In the genomic region with DNA sequence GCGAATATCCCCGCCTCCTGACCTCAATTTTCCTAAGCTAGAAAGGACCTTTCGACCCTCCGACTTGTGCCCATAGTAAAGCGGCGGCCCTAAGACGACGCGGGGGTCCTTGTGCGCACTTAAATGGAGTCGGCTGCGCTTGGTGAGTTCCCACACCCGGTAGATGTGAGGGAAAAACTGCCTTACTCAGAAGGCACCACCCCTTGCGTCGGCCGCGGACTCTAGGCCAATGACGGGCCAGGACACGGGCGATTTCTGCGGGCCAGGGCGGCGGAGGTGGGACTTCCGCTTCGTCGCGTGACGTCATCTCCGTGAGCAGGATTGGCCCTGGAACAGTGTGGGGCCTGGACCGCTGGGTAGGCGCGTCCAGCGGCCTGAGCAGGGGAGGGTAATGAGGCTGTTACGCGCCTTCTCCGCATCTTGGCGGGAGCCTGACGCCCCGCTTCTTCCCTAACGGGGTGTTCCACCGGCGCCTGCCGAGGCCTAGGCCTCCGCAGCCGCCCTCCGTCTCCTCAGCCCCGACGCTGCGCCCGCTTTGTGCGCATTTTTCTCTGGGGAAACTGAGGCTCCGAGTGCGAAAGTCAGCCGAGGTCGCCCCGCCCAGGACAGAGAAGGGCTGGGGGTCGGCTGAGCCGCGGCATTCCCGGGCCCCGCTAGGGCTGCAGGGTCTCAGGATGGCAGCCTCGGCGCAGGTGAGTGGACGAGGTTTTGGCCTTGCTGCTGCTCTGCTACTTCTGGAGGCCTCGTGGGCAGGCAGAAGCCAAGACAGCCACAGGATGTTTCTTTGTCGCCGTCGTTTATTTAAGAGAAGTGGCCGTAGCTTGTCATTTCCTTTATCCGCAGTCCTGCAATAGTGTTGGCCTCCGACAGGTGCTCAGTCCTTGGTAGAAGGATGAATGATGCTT, we compare ENCODE assay signal across 1 cellular context.
TF ChIP-seq lines count a peak whose summit lies in the region.

A gene (plus strand): TSS at position 293 of the 905 bp plus-strand sequence. CDS start 382 bp downstream, at position 675.

TF ChIP-seq in HepG2, 621 proteins besides CTCF, POLR2A, EP300 and RAD21 (continued from another document and continues in another):
- TF ChIP-seq MED8 (CRISPR knock-in tag; IDR thresholded peaks at IDR 0.05; ENCODE audit: insufficient replicate concordance) (no peak), CEBPB (IDR thresholded peaks at IDR 0.05; ENCODE audit: borderline replicate concordance, low read depth, low read length) (no peak), PLRG1 (conservative IDR thresholded peaks at IDR 0.05) (no peak), NFKB2 (CRISPR knock-in tag; IDR thresholded peaks at IDR 0.05; ENCODE audit: borderline replicate concordance) (no peak), SALL1 (CRISPR knock-in tag; IDR thresholded peaks at IDR 0.05) (peak; percentile 69), RCOR2 (CRISPR knock-in tag; IDR thresholded peaks at IDR 0.05) (no peak), ZNF432 (CRISPR knock-in tag; IDR thresholded peaks at IDR 0.05; ENCODE audit: borderline replicate concordance) (no peak), ZNF138 (CRISPR knock-in tag; IDR thresholded peaks at IDR 0.05; ENCODE audit: low read depth) (no peak; the same call in 1 of the 2 replicates), CAMTA2 (CRISPR knock-in tag; IDR thresholded peaks at IDR 0.05; ENCODE audit: borderline replicate concordance) (no peak), MEIS1 (CRISPR knock-in tag; IDR thresholded peaks at IDR 0.05; ENCODE audit: borderline replicate concordance) (no peak), SALL2 (CRISPR knock-in tag; IDR thresholded peaks at IDR 0.05) (no peak; the same call in 1 of the 2 replicates), ZNF713 (CRISPR knock-in tag; IDR thresholded peaks at IDR 0.05) (no peak), STAG1 (CRISPR knock-in tag; IDR thresholded peaks at IDR 0.05) (no peak), CEBPG (CRISPR knock-in tag; IDR thresholded peaks at IDR 0.05) (peak; percentile 48), ELF3 (CRISPR knock-in tag; IDR thresholded peaks at IDR 0.05) (peak; percentile 68; the same call in 1 of the 2 replicates), ZNF121 (CRISPR knock-in tag; IDR thresholded peaks at IDR 0.05) (0 out of 2 replicates have a peak, but pooled peaks have one; percentile 2), TAF1 (CRISPR knock-in tag; IDR thresholded peaks at IDR 0.05) (peak; percentile 76; the same call in 1 of the 2 replicates), REPIN1 (CRISPR knock-in tag; IDR thresholded peaks at IDR 0.05; ENCODE audit: borderline replicate concordance, low read depth) (no peak), HNRNPK (IDR thresholded peaks at IDR 0.05; ENCODE audit: low read depth, low read length, poor library complexity, severe bottlenecking) (no peak), ZNF775 (CRISPR knock-in tag; IDR thresholded peaks at IDR 0.05; ENCODE audit: borderline replicate concordance) (no peak), ZNF839 (CRISPR knock-in tag; IDR thresholded peaks at IDR 0.05; ENCODE audit: borderline replicate concordance) (no peak)
- TF ChIP-seq, protein P1, sequence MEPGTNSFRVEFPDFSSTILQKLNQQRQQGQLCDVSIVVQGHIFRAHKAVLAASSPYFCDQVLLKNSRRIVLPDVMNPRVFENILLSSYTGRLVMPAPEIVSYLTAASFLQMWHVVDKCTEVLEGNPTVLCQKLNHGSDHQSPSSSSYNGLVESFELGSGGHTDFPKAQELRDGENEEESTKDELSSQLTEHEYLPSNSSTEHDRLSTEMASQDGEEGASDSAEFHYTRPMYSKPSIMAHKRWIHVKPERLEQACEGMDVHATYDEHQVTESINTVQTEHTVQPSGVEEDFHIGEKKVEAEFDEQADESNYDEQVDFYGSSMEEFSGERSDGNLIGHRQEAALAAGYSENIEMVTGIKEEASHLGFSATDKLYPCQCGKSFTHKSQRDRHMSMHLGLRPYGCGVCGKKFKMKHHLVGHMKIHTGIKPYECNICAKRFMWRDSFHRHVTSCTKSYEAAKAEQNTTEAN (CRISPR knock-in tag; conservative IDR thresholded peaks at IDR 0.05): no peak
- TF ChIP-seq, protein P2, sequence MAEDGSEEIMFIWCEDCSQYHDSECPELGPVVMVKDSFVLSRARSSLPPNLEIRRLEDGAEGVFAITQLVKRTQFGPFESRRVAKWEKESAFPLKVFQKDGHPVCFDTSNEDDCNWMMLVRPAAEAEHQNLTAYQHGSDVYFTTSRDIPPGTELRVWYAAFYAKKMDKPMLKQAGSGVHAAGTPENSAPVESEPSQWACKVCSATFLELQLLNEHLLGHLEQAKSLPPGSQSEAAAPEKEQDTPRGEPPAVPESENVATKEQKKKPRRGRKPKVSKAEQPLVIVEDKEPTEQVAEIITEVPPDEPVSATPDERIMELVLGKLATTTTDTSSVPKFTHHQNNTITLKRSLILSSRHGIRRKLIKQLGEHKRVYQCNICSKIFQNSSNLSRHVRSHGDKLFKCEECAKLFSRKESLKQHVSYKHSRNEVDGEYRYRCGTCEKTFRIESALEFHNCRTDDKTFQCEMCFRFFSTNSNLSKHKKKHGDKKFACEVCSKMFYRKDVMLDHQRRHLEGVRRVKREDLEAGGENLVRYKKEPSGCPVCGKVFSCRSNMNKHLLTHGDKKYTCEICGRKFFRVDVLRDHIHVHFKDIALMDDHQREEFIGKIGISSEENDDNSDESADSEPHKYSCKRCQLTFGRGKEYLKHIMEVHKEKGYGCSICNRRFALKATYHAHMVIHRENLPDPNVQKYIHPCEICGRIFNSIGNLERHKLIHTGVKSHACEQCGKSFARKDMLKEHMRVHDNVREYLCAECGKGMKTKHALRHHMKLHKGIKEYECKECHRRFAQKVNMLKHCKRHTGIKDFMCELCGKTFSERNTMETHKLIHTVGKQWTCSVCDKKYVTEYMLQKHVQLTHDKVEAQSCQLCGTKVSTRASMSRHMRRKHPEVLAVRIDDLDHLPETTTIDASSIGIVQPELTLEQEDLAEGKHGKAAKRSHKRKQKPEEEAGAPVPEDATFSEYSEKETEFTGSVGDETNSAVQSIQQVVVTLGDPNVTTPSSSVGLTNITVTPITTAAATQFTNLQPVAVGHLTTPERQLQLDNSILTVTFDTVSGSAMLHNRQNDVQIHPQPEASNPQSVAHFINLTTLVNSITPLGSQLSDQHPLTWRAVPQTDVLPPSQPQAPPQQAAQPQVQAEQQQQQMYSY (CRISPR knock-in tag; IDR thresholded peaks at IDR 0.05): no peak
- TF ChIP-seq, protein P3, sequence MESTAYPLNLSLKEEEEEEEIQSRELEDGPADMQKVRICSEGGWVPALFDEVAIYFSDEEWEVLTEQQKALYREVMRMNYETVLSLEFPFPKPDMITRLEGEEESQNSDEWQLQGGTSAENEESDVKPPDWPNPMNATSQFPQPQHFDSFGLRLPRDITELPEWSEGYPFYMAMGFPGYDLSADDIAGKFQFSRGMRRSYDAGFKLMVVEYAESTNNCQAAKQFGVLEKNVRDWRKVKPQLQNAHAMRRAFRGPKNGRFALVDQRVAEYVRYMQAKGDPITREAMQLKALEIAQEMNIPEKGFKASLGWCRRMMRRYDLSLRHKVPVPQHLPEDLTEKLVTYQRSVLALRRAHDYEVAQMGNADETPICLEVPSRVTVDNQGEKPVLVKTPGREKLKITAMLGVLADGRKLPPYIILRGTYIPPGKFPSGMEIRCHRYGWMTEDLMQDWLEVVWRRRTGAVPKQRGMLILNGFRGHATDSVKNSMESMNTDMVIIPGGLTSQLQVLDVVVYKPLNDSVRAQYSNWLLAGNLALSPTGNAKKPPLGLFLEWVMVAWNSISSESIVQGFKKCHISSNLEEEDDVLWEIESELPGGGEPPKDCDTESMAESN (CRISPR knock-in tag; conservative IDR thresholded peaks at IDR 0.05): no peak
- TF ChIP-seq, protein P4, sequence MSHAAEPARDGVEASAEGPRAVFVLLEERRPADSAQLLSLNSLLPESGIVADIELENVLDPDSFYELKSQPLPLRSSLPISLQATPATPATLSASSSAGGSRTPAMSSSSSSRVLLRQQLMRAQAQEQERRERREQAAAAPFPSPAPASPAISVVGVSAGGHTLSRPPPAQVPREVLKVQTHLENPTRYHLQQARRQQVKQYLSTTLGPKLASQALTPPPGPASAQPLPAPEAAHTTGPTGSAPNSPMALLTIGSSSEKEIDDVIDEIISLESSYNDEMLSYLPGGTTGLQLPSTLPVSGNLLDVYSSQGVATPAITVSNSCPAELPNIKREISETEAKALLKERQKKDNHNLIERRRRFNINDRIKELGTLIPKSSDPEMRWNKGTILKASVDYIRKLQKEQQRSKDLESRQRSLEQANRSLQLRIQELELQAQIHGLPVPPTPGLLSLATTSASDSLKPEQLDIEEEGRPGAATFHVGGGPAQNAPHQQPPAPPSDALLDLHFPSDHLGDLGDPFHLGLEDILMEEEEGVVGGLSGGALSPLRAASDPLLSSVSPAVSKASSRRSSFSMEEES (CRISPR knock-in tag; IDR thresholded peaks at IDR 0.05): no peak; the same call in 1 of the 2 replicates
- TF ChIP-seq, protein P5, sequence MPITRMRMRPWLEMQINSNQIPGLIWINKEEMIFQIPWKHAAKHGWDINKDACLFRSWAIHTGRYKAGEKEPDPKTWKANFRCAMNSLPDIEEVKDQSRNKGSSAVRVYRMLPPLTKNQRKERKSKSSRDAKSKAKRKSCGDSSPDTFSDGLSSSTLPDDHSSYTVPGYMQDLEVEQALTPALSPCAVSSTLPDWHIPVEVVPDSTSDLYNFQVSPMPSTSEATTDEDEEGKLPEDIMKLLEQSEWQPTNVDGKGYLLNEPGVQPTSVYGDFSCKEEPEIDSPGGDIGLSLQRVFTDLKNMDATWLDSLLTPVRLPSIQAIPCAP (CRISPR knock-in tag; IDR thresholded peaks at IDR 0.05; ENCODE audit: low read depth): no peak
- TF ChIP-seq, protein P6, sequence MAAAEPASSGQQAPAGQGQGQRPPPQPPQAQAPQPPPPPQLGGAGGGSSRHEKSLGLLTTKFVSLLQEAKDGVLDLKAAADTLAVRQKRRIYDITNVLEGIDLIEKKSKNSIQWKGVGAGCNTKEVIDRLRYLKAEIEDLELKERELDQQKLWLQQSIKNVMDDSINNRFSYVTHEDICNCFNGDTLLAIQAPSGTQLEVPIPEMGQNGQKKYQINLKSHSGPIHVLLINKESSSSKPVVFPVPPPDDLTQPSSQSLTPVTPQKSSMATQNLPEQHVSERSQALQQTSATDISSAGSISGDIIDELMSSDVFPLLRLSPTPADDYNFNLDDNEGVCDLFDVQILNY (CRISPR knock-in tag; conservative IDR thresholded peaks at IDR 0.05): no peak
- TF ChIP-seq, protein P7, sequence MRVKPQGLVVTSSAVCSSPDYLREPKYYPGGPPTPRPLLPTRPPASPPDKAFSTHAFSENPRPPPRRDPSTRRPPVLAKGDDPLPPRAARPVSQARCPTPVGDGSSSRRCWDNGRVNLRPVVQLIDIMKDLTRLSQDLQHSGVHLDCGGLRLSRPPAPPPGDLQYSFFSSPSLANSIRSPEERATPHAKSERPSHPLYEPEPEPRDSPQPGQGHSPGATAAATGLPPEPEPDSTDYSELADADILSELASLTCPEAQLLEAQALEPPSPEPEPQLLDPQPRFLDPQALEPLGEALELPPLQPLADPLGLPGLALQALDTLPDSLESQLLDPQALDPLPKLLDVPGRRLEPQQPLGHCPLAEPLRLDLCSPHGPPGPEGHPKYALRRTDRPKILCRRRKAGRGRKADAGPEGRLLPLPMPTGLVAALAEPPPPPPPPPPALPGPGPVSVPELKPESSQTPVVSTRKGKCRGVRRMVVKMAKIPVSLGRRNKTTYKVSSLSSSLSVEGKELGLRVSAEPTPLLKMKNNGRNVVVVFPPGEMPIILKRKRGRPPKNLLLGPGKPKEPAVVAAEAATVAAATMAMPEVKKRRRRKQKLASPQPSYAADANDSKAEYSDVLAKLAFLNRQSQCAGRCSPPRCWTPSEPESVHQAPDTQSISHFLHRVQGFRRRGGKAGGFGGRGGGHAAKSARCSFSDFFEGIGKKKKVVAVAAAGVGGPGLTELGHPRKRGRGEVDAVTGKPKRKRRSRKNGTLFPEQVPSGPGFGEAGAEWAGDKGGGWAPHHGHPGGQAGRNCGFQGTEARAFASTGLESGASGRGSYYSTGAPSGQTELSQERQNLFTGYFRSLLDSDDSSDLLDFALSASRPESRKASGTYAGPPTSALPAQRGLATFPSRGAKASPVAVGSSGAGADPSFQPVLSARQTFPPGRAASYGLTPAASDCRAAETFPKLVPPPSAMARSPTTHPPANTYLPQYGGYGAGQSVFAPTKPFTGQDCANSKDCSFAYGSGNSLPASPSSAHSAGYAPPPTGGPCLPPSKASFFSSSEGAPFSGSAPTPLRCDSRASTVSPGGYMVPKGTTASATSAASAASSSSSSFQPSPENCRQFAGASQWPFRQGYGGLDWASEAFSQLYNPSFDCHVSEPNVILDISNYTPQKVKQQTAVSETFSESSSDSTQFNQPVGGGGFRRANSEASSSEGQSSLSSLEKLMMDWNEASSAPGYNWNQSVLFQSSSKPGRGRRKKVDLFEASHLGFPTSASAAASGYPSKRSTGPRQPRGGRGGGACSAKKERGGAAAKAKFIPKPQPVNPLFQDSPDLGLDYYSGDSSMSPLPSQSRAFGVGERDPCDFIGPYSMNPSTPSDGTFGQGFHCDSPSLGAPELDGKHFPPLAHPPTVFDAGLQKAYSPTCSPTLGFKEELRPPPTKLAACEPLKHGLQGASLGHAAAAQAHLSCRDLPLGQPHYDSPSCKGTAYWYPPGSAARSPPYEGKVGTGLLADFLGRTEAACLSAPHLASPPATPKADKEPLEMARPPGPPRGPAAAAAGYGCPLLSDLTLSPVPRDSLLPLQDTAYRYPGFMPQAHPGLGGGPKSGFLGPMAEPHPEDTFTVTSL (CRISPR knock-in tag; IDR thresholded peaks at IDR 0.05; ENCODE audit: borderline replicate concordance): peak; percentile 50
- TF ChIP-seq, protein P8, sequence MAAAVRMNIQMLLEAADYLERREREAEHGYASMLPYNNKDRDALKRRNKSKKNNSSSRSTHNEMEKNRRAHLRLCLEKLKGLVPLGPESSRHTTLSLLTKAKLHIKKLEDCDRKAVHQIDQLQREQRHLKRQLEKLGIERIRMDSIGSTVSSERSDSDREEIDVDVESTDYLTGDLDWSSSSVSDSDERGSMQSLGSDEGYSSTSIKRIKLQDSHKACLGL (CRISPR knock-in tag; IDR thresholded peaks at IDR 0.05): no peak; the same call in none of the 2 replicates
- TF ChIP-seq, protein P9, sequence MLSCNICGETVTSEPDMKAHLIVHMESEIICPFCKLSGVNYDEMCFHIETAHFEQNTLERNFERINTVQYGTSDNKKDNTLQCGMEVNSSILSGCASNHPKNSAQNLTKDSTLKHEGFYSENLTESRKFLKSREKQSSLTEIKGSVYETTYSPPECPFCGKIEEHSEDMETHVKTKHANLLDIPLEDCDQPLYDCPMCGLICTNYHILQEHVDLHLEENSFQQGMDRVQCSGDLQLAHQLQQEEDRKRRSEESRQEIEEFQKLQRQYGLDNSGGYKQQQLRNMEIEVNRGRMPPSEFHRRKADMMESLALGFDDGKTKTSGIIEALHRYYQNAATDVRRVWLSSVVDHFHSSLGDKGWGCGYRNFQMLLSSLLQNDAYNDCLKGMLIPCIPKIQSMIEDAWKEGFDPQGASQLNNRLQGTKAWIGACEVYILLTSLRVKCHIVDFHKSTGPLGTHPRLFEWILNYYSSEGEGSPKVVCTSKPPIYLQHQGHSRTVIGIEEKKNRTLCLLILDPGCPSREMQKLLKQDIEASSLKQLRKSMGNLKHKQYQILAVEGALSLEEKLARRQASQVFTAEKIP (CRISPR knock-in tag; IDR thresholded peaks at IDR 0.05; ENCODE audit: borderline replicate concordance): no peak
- TF ChIP-seq, protein P10, sequence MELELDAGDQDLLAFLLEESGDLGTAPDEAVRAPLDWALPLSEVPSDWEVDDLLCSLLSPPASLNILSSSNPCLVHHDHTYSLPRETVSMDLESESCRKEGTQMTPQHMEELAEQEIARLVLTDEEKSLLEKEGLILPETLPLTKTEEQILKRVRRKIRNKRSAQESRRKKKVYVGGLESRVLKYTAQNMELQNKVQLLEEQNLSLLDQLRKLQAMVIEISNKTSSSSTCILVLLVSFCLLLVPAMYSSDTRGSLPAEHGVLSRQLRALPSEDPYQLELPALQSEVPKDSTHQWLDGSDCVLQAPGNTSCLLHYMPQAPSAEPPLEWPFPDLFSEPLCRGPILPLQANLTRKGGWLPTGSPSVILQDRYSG (CRISPR knock-in tag; IDR thresholded peaks at IDR 0.05): no peak
- TF ChIP-seq, protein P11, sequence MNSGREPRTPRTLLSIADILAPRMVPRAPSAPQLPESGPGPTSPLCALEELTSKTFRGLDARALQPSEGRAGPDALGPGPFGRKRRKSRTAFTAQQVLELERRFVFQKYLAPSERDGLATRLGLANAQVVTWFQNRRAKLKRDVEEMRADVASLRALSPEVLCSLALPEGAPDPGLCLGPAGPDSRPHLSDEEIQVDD (CRISPR knock-in tag; IDR thresholded peaks at IDR 0.05; ENCODE audit: borderline replicate concordance): peak; percentile 50; the same call in 1 of the 2 replicates
